23 cellular contexts compared by ENCODE assay signal in genomic region chr4:135408109-135408508, GRCh38.
"Had no signal": no experiment of that assay in that cellular context is flagged by ENCODE, and none has a peak within 500 bp of the region (broad histone marks: within the 10 kb centered on the region; RNA-seq: fewer than 3 reads in every experiment).

No MANE protein-coding gene starts in this region.

- H3K9me3 Mint-ChIP-seq: activated naive CD4-positive, alpha-beta T cell treated with anti-CD3 and anti-CD28 coated beads, Interleukin-2, amount 50 U/mL, for 24 hours had no signal

- H3K27me3 Mint-ChIP-seq: activated B cell treated with CpG ODN at 0.5 μM for 24 hours; activated CD4-positive, alpha-beta memory T cell treated with anti-CD3 and anti-CD28 coated beads, Interleukin-2, amount 10 ng/mL, durations not matched to agents 7 days and 5 days; activated naive CD4-positive, alpha-beta T cell treated with anti-CD3 and anti-CD28 coated beads, Interleukin-2, amount 50 U/mL, for 24 hours had no signal

- H3K4me1 Mint-ChIP-seq: activated B cell treated with CpG ODN at 0.5 μM for 24 hours; activated CD4-positive, alpha-beta memory T cell treated with anti-CD3 and anti-CD28 coated beads, Interleukin-2, amount 10 ng/mL, durations not matched to agents 7 days and 5 days; activated naive CD4-positive, alpha-beta T cell treated with anti-CD3 and anti-CD28 coated beads, Interleukin-2, amount 50 U/mL, for 24 hours had no signal

- H3K4me1 ChIP-seq: breast epithelium had no signal

- H3K36me3 Mint-ChIP-seq: activated naive CD4-positive, alpha-beta T cell treated with anti-CD3 and anti-CD28 coated beads, Interleukin-2, amount 50 U/mL, for 24 hours had no signal

- H3K27ac Mint-ChIP-seq: activated B cell treated with CpG ODN at 0.5 μM for 24 hours; activated CD4-positive, alpha-beta memory T cell treated with anti-CD3 and anti-CD28 coated beads, Interleukin-2, amount 10 ng/mL, durations not matched to agents 7 days and 5 days; activated naive CD4-positive, alpha-beta T cell treated with anti-CD3 and anti-CD28 coated beads, Interleukin-2, amount 50 U/mL, for 24 hours; T-helper 1 cell treated with Interleukin-12 subunit alpha and Interleukin-12 subunit beta and Interleukin-4 antibody, amounts not matched to agents 30 μg/mL and 1 μg/mL, for 36 hours had no signal

- ATAC-seq: Right ventricle myocardium inferior had no signal

- H3K4me3 Mint-ChIP-seq: activated B cell treated with CpG ODN at 0.5 μM for 24 hours; activated CD4-positive, alpha-beta memory T cell treated with anti-CD3 and anti-CD28 coated beads, Interleukin-2, amount 10 ng/mL, durations not matched to agents 7 days and 5 days; activated naive CD4-positive, alpha-beta T cell treated with anti-CD3 and anti-CD28 coated beads, Interleukin-2, amount 50 U/mL, for 24 hours; T-helper 1 cell treated with Interleukin-12 subunit alpha and Interleukin-12 subunit beta and Interleukin-4 antibody, amounts not matched to agents 30 μg/mL and 1 μg/mL, for 36 hours had no signal

- H3K27me3 ChIP-seq: breast epithelium had no signal

- H3K36me3 ChIP-seq: breast epithelium had no signal

- H3K27ac ChIP-seq: breast epithelium had no signal

- H3K4me3 ChIP-seq: breast epithelium had no signal

- DNase-seq: activated B cell treated with CpG ODN at 0.5 μM for 24 hours; activated CD4-positive, alpha-beta memory T cell treated with anti-CD3 and anti-CD28 coated beads, Interleukin-2, amount 10 ng/mL, durations not matched to agents 7 days and 5 days; activated CD4-positive, alpha-beta T cell treated with anti-CD3 and anti-CD28 coated beads for 1 hour; activated CD4-positive, alpha-beta T cell treated with anti-CD3 and anti-CD28 coated beads, Interleukin-2, amount 50 U/mL, for 1 hour; activated effector memory CD4-positive, alpha-beta T cell treated with Interleukin-2 at 50 U/mL for 16 hours; activated naive CD4-positive, alpha-beta T cell; aorta; caudate nucleus; Kasumi-1; KBM-7; NCI-H1048; NCI-H1694; NCI-H2029 treated with DMSO at 0.1 percent for 48 hours; NCI-H345; NCI-H510A; NCI-H526 treated with DMSO at 0.1 percent for 48 hours; NCI-H82; RPMI8226; T-helper 9 cell had no signal
